Comparison of ENCODE assay signal across 8 cellular contexts in the genomic region with DNA sequence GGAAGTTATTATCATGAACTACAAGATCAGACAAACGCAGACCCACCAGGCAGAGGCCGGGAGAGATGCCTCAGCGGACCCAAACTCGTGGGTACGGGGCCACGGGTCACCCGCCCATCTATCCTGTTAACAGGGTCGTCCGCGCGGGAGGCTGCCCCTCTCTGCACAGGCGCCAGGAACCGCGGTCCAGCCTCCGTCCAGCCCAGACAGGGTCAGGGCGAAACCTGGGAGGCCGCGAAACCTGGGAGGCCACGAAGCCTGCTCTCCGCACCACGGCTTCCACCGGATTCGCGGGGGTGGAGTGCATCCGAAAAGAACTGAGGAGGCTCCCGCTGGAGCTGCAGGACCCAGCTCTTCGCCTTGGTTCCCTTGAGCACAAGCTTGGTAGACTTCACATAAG.
DNase-seq lines count a peak whose midpoint lies in the region; ATAC-seq and TF ChIP-seq lines count a peak whose summit lies in the region.
"Not testable (repeated sequence)": the region's sequence is repeated elsewhere in the genome, so short reads cannot be mapped to it uniquely, and the experiment has no call there.

No MANE protein-coding gene starts in this region.

- CTCF ChIA-PET in activated naive CD4-positive, alpha-beta T cell treated with anti-CD3 and anti-CD28 coated beads, Interleukin-2, amount 10 ng/mL, durations not matched to agents 7 days and 5 days (lab: Charles Lee) = not testable (repeated sequence)

- H3K4me3 Mint-ChIP-seq in T-helper 17 cell = peak overlapping the region; percentile 28
- not testable (repeated sequence) for H3K4me3 Mint-ChIP-seq in activated naive CD4-positive, alpha-beta T cell treated with anti-CD3 and anti-CD28 coated beads, Interleukin-2, amount 10 ng/mL, durations not matched to agents 7 days and 5 days

- not testable (repeated sequence) for H3K27me3 Mint-ChIP-seq in T-helper 17 cell; activated naive CD4-positive, alpha-beta T cell treated with anti-CD3 and anti-CD28 coated beads, Interleukin-2, amount 10 ng/mL, durations not matched to agents 7 days and 5 days

- not testable (repeated sequence) for H3K79me2 ChIP-seq in ACC112 (ENCODE audit: control insufficient read depth, insufficient read depth, low read length, unreplicated experiment)

- intact Hi-C loops in esophagus squamous epithelium (cut with DNase I); lower lobe of right lung (cut with DNase I); testis (cut with DNase I; ENCODE audit: low total_unique reads): not testable (repeated sequence)

- peak; percentile 6 for DNase-seq in GM12865 (ENCODE audit: low read depth)
- peak; percentile 37 for DNase-seq in NCI-H748 (lab: John Stamatoyannopoulos, UW; ENCODE audit: unreplicated experiment)
- DNase-seq in T-helper 17 cell; activated naive CD4-positive, alpha-beta T cell treated with anti-CD3 and anti-CD28 coated beads, Interleukin-2, amount 10 ng/mL, durations not matched to agents 7 days and 5 days; esophagus squamous epithelium (lab: John Stamatoyannopoulos, UW); lower lobe of right lung; testis: not testable (repeated sequence)

- H3K4me3 ChIP-seq in ACC112 (ENCODE audit: low read depth, low read length) = peak overlapping the region; percentile 62
- H3K4me3 ChIP-seq in GM12865 (ENCODE audit: low read depth, low read length) = peak overlapping the region; percentile 53
- H3K4me3 ChIP-seq in esophagus squamous epithelium = peak overlapping the region in 3 of 4 donors; percentile 12 to 63 (median 15)
- H3K4me3 ChIP-seq in lower lobe of right lung = peak overlapping the region; percentile 8
- H3K4me3 ChIP-seq in testis = peak overlapping the region; percentile 20 to 66

- not testable (repeated sequence) for H3K9me3 Mint-ChIP-seq in activated naive CD4-positive, alpha-beta T cell treated with anti-CD3 and anti-CD28 coated beads, Interleukin-2, amount 10 ng/mL, durations not matched to agents 7 days and 5 days

- H3K4me1 Mint-ChIP-seq in T-helper 17 cell; activated naive CD4-positive, alpha-beta T cell treated with anti-CD3 and anti-CD28 coated beads, Interleukin-2, amount 10 ng/mL, durations not matched to agents 7 days and 5 days: not testable (repeated sequence)

- H3K36me3 Mint-ChIP-seq in T-helper 17 cell (ENCODE audit: low read depth); activated naive CD4-positive, alpha-beta T cell treated with anti-CD3 and anti-CD28 coated beads, Interleukin-2, amount 10 ng/mL, durations not matched to agents 7 days and 5 days: not testable (repeated sequence)

- H3K4me1 ChIP-seq in ACC112 (ENCODE audit: control insufficient read depth, insufficient read depth, low read length, unreplicated experiment); esophagus squamous epithelium; lower lobe of right lung; testis: not testable (repeated sequence)

- 33 to 61% methylated on average over 12 to 13 of the region's 27 CpGs for WGBS in esophagus squamous epithelium, 2 donors
- 13 to 38% methylated on average over 6 to 24 of the region's 27 CpGs for WGBS in testis, 2 donors

- TF ChIP-seq POLR2A in esophagus squamous epithelium (IDR thresholded peaks at IDR 0.05); testis (IDR thresholded peaks at IDR 0.05): not testable (repeated sequence)

- not testable (repeated sequence) for ATAC-seq in T-helper 17 cell, lower lobe of right lung

- H3K27me3 ChIP-seq in ACC112 (ENCODE audit: insufficient read depth, low read length); esophagus squamous epithelium; lower lobe of right lung (ENCODE audit: low read depth); testis: not testable (repeated sequence)

- TF ChIP-seq CTCF in GM12865 (IDR thresholded peaks at IDR 0.05; ENCODE audit: insufficient read depth, low read depth, low read length, missing control alignments); esophagus squamous epithelium (IDR thresholded peaks at IDR 0.05); lower lobe of right lung (IDR thresholded peaks at IDR 0.05); testis (IDR thresholded peaks at IDR 0.05): not testable (repeated sequence)

- H3K9me3 ChIP-seq in T-helper 17 cell (ENCODE audit: control insufficient read depth, low read length, poor library complexity, severe bottlenecking); esophagus squamous epithelium; lower lobe of right lung; testis: not testable (repeated sequence)

- not testable (repeated sequence) for H3K36me3 ChIP-seq in ACC112 (ENCODE audit: insufficient read depth, low read length); esophagus squamous epithelium; lower lobe of right lung; testis (ENCODE audit: low read depth, missing control alignments)

- not testable (repeated sequence) for H3K27ac ChIP-seq in ACC112 (ENCODE audit: low read depth, low read length); lower lobe of right lung; testis
- peak overlapping the region in 1 of 4 donors; percentile 79 for H3K27ac ChIP-seq in esophagus squamous epithelium

- H3K27ac Mint-ChIP-seq in T-helper 17 cell = not testable (repeated sequence)
- H3K27ac Mint-ChIP-seq in activated naive CD4-positive, alpha-beta T cell treated with anti-CD3 and anti-CD28 coated beads, Interleukin-2, amount 10 ng/mL, durations not matched to agents 7 days and 5 days = peak overlapping the region; percentile 80

- not testable (repeated sequence) for H2AFZ ChIP-seq in ACC112 (ENCODE audit: low read length, unreplicated experiment)

Comparison
In these comparisons a context has a peak if more than half of its experiments do, and no peak if none do; other contexts are left out.
1. H3K4me3 ChIP-seq: peak in every context shown above with its lines; median percentile 62 in ACC112; 53 in GM12865; 43 in testis; 15 in esophagus squamous epithelium; 8 in lower lobe of right lung.